Comparison of ENCODE assay signal across 7 cellular contexts in the genomic region with DNA sequence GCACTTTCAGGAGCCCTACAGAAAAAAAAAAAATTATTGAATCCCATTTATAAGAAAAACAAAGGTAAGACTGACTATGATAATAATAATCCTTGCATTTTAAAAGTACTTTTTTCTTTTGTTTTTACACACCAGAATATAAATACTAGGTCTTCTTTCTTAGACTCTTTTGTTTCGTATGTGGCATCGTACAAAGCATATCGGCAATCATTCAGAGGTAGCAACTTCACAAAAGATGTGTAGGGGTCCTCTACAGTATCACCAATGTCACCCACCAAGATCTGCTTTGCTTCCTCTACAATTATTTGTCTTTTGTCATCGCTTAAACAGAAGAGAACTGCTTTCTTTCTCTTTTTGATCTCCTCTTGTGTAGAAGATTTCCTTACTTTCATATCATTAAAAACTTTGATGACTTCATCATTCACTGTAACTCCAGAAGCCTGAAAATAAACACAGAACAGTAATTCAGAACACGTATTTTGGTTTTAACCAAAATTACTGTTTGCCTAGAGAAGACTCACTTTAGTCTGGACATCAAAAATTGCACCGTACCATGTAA. TPM values are rescaled to one million over a fixed set of nuclear protein-coding genes. Genes with fewer than 3 reads are reported as not detected.
DNase-seq lines count a peak whose midpoint lies in the region; ATAC-seq lines count a peak whose summit lies in the region.

No MANE protein-coding gene starts in this region.

- peaks cover 11% of the 10 kb centered on the region for H3K27me3 Mint-ChIP-seq in activated T-helper 2 cell treated with anti-CD3 and anti-CD28 coated beads, Interferon-gamma antibody, Interleukin-2, Interleukin-4, amounts not matched to agents 10 μg/mL and 5 μg/mL and 100 μg/mL, durations not matched to agents 14 hours and 24 hours and 36 hours (ENCODE audit: low read depth)
- H3K27me3 Mint-ChIP-seq in stimulated activated naive CD8-positive, alpha-beta T cell treated with anti-CD3 and anti-CD28 coated beads, Interleukin-15, amount 100 ng/mL, for 72 hours: peaks cover 14% of the 10 kb centered on the region

- H3K4me3 ChIP-seq in HUES6 (ENCODE audit: low read depth, low read length) (peak overlapping the region; percentile 97), iPS-15b (ENCODE audit: low read depth, low read length) (peak overlapping the region; percentile 85)

- H3K36me3 Mint-ChIP-seq in activated T-helper 2 cell treated with anti-CD3 and anti-CD28 coated beads, Interferon-gamma antibody, Interleukin-2, Interleukin-4, amounts not matched to agents 10 μg/mL and 5 μg/mL and 100 μg/mL, durations not matched to agents 14 hours and 24 hours and 36 hours (ENCODE audit: low read depth): peaks cover 23% of the 10 kb centered on the region

- intact Hi-C loops in activated T-helper 2 cell treated with anti-CD3 and anti-CD28 coated beads, Interferon-gamma antibody, Interleukin-2, Interleukin-4, amounts not matched to agents 10 μg/mL and 5 μg/mL and 100 μg/mL, durations not matched to agents 14 hours and 24 hours and 36 hours (cut with micrococcal nuclease): loop anchor here (5.0 kb wide), 1 partner anchor 269 kb away; the partner anchor contains the start of gene SRP54

- peak overlapping the region; percentile 90 for H3K27ac Mint-ChIP-seq in activated T-helper 2 cell treated with anti-CD3 and anti-CD28 coated beads, Interferon-gamma antibody, Interleukin-2, Interleukin-4, amounts not matched to agents 10 μg/mL and 5 μg/mL and 100 μg/mL, durations not matched to agents 14 hours and 24 hours and 36 hours
- peak overlapping the region; percentile 77 to 97 for H3K27ac Mint-ChIP-seq in stimulated activated naive CD8-positive, alpha-beta T cell treated with anti-CD3 and anti-CD28 coated beads, Interleukin-15, amount 100 ng/mL, for 72 hours

- DNase-seq in activated T-helper 2 cell treated with anti-CD3 and anti-CD28 coated beads, Interferon-gamma antibody, Interleukin-2, Interleukin-4, amounts not matched to agents 10 μg/mL and 5 μg/mL and 100 μg/mL, durations not matched to agents 14 hours and 24 hours and 36 hours (ENCODE audit: low spot score): no peak
- no peak for DNase-seq in stimulated activated naive CD8-positive, alpha-beta T cell treated with anti-CD3 and anti-CD28 coated beads, Interleukin-15, amount 100 ng/mL, for 72 hours
- DNase-seq in DMS114 treated with DMSO at 0.1 percent for 48 hours (lab: John Stamatoyannopoulos, UW; ENCODE audit: unreplicated experiment): no peak

- ATAC-seq in stimulated activated naive CD8-positive, alpha-beta T cell treated with anti-CD3 and anti-CD28 coated beads, Interleukin-15, amount 100 ng/mL, for 72 hours: no peak
- ATAC-seq in GM21737 (IDR thresholded peaks at IDR 0.05; ENCODE audit: unreplicated experiment): no peak
- ATAC-seq in HG03432 (IDR thresholded peaks at IDR 0.05; ENCODE audit: unreplicated experiment): no peak

- no peak overlapping the region for H3K27ac ChIP-seq in HUES6 (ENCODE audit: low read depth, low read length)

- H3K9me3 ChIP-seq in HUES6 (ENCODE audit: control insufficient read depth, insufficient read depth, low read depth, low read length): no peaks in the 10 kb centered on the region
- no peaks in the 10 kb centered on the region for H3K9me3 ChIP-seq in iPS-15b (ENCODE audit: control insufficient read depth, insufficient read depth, low read length)

- H3K36me3 ChIP-seq in HUES6 (ENCODE audit: control insufficient read depth, insufficient read depth, low read length) (peaks cover 16% of the 10 kb centered on the region), iPS-15b (ENCODE audit: control insufficient read depth, insufficient read depth, low read length) (no peaks in the 10 kb centered on the region)

- H3K27me3 ChIP-seq in HUES6 (ENCODE audit: control insufficient read depth, insufficient read depth, low read length) (peaks cover 9% of the 10 kb centered on the region), iPS-15b (ENCODE audit: control insufficient read depth, insufficient read depth, low read length) (peaks cover 10% of the 10 kb centered on the region)

- H3K9me3 Mint-ChIP-seq in activated T-helper 2 cell treated with anti-CD3 and anti-CD28 coated beads, Interferon-gamma antibody, Interleukin-2, Interleukin-4, amounts not matched to agents 10 μg/mL and 5 μg/mL and 100 μg/mL, durations not matched to agents 14 hours and 24 hours and 36 hours: no peaks in the 10 kb centered on the region
- no peaks in the 10 kb centered on the region for H3K9me3 Mint-ChIP-seq in stimulated activated naive CD8-positive, alpha-beta T cell treated with anti-CD3 and anti-CD28 coated beads, Interleukin-15, amount 100 ng/mL, for 72 hours

- peaks cover 28% of the 10 kb centered on the region for H3K4me1 Mint-ChIP-seq in activated T-helper 2 cell treated with anti-CD3 and anti-CD28 coated beads, Interferon-gamma antibody, Interleukin-2, Interleukin-4, amounts not matched to agents 10 μg/mL and 5 μg/mL and 100 μg/mL, durations not matched to agents 14 hours and 24 hours and 36 hours (ENCODE audit: low read depth)
- H3K4me1 Mint-ChIP-seq in stimulated activated naive CD8-positive, alpha-beta T cell treated with anti-CD3 and anti-CD28 coated beads, Interleukin-15, amount 100 ng/mL, for 72 hours: peaks cover 19% of the 10 kb centered on the region

- H3K4me1 ChIP-seq in HUES6 (ENCODE audit: control insufficient read depth, insufficient read depth, low read length): peaks cover 5% of the 10 kb centered on the region; the same call in 1 of the 2 replicates
- no peaks in the 10 kb centered on the region for H3K4me1 ChIP-seq in iPS-15b (ENCODE audit: control insufficient read depth, insufficient read depth, low read length)

- H3K4me3 Mint-ChIP-seq in activated T-helper 2 cell treated with anti-CD3 and anti-CD28 coated beads, Interferon-gamma antibody, Interleukin-2, Interleukin-4, amounts not matched to agents 10 μg/mL and 5 μg/mL and 100 μg/mL, durations not matched to agents 14 hours and 24 hours and 36 hours (ENCODE audit: low read depth): peak overlapping the region; percentile 89
- peak overlapping the region; percentile 85 to 93 for H3K4me3 Mint-ChIP-seq in stimulated activated naive CD8-positive, alpha-beta T cell treated with anti-CD3 and anti-CD28 coated beads, Interleukin-15, amount 100 ng/mL, for 72 hours

- peak overlapping the region; percentile 93 for H3K9ac ChIP-seq in HUES6 (ENCODE audit: low read length)
- no peak overlapping the region for H3K9ac ChIP-seq in iPS-15b (ENCODE audit: low read depth, low read length)

RNA-seq across cellular contexts. Expression of gene CFL2, which starts 1.2 kb away (rescaled TPM):
- 7.1 and 8.4 TPM in 2 replicates for total RNA-seq in activated T-helper 2 cell treated with anti-CD3 and anti-CD28 coated beads, Interferon-gamma antibody, Interleukin-2, Interleukin-4, amounts not matched to agents 10 μg/mL and 5 μg/mL and 100 μg/mL, durations not matched to agents 14 hours and 24 hours and 36 hours
